In genomic region chr16:10738231-10739077, GRCh38 we compare ENCODE assay signal across 8 cellular contexts. TPM values are rescaled to one million over a fixed set of nuclear protein-coding genes. Genes with fewer than 3 reads are reported as not detected.
DNase-seq lines count a peak whose midpoint lies in the region; ATAC-seq lines count a peak whose summit lies in the region.

No MANE protein-coding gene starts in this region.

- H3K27me3 ChIP-seq in skeletal muscle tissue (ENCODE audit: control insufficient read depth in 3 of 3, insufficient read depth in 3 of 3, low read length in 3 of 3) = no peaks in the 10 kb centered on the region

- no peaks in the 10 kb centered on the region for H3K36me3 ChIP-seq in skeletal muscle tissue (ENCODE audit: control insufficient read depth in 3 of 3, insufficient read depth in 3 of 3, low read length in 3 of 3)

- intact Hi-C loops in head of caudate nucleus (cut with DNase I) = loop anchor here (5.0 kb wide), 1 partner anchor 226 kb away; no protein-coding TSS in a partner anchor

- peak overlapping the region in 1 of 3 donors; percentile 28 for H3K9ac ChIP-seq in skeletal muscle tissue (ENCODE audit: low read depth in 1 of 3, low read length in 3 of 3)

- peak overlapping the region; percentile 84 for H3K27ac ChIP-seq in skeletal muscle tissue (ENCODE audit: low read depth, low read length)

- peak; percentile 53 for DNase-seq in NCI-H460 (ENCODE audit: extremely low read depth, low read depth)
- DNase-seq in activated effector memory CD4-positive, alpha-beta T cell treated with Interleukin-2 at 50 U/mL for 16 hours = peak; percentile 33
- peak in 38 of 42 donors; percentile 39 to 91 (median 75) for DNase-seq in head of caudate nucleus
- no peak for DNase-seq in NCI-H446 treated with DMSO at 0.1 percent for 48 hours (lab: John Stamatoyannopoulos, UW)
- DNase-seq in KG1 (lab: John Stamatoyannopoulos, UW) = no peak

- H3K9me3 ChIP-seq in skeletal muscle tissue (ENCODE audit: control insufficient read depth in 3 of 3, low read length in 3 of 3) = no peaks in the 10 kb centered on the region

- H3K4me3 ChIP-seq in skeletal muscle tissue (ENCODE audit: low read length in 3 of 3) = no peak overlapping the region

- peaks cover 13 to 22% (median 16%) of the 10 kb centered on the region in 3 donors for H3K4me1 ChIP-seq in skeletal muscle tissue (ENCODE audit: control insufficient read depth in 3 of 3, insufficient read depth in 3 of 3, low read length in 3 of 3)

- ATAC-seq in GM18861 (IDR thresholded peaks at IDR 0.05; ENCODE audit: unreplicated experiment) (peak; percentile 69), HG02588 (IDR thresholded peaks at IDR 0.05; ENCODE audit: unreplicated experiment) (peak; percentile 67)

RNA-seq across cellular contexts. Expression of gene NUBP1, which starts 5.2 kb away (rescaled TPM):
- 22.9 and 24.1 TPM in 2 replicates for total RNA-seq in NCI-H460 (2014; rRNA removed; shearing (Covaris generic))
- polyA plus RNA-seq in NCI-H460 (2014; cell fraction: nucleus; rRNA removed) = 20.3 and 22.5 TPM in 2 replicates
- 33.4 TPM for total RNA-seq in skeletal muscle tissue

RNA-seq across cellular contexts. Expression of gene TEKT5, which starts 43.7 kb away (rescaled TPM):
- not detected in 2 replicates for total RNA-seq in NCI-H460 (2014; rRNA removed; shearing (Covaris generic))
- polyA plus RNA-seq in NCI-H460 (2014; cell fraction: nucleus; rRNA removed) = not detected in 2 replicates
- total RNA-seq in skeletal muscle tissue = not detected

Comparison
In these comparisons a context has a peak if more than half of its experiments do, and no peak if none do; other contexts are left out.
1. DNase-seq: peak in NCI-H460 (single experiment), activated effector memory CD4-positive, alpha-beta T cell treated with Interleukin-2 at 50 U/mL for 16 hours (single experiment) and head of caudate nucleus (38 of 42); none in NCI-H446 treated with DMSO at 0.1 percent for 48 hours (single experiment) and KG1 (single experiment).